In the genomic region with DNA sequence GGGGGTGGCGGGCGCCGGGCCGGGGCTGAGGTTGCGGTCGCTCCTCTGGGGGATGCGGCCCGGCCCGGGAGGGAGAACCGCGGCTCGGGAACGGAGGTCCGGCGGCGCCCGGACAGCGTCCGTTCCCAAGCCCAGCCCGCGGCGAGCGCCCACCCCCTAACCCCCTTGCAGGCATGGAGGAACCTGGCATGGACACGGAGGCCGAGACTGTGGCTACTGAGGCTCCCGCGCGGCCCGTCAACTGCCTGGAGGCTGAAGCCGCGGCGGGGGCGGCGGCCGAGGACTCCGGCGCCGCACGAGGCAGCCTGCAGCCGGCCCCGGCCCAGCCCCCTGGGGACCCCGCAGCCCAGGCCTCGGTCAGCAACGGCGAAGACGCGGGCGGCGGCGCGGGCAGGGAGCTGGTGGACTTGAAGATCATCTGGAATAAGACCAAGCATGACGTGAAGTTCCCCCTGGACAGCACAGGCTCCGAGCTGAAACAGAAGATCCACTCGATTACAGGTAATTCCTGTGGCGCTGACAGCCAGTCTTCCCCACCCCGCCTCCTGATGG, we compare ENCODE assay signal across 1 cellular context.
TF ChIP-seq lines count a peak whose summit lies in the region.

No MANE protein-coding gene starts in this region.

TF ChIP-seq in HepG2, 621 proteins besides CTCF, POLR2A, EP300 and RAD21 (continues in another document):
- TF ChIP-seq ZNF773 (CRISPR knock-in tag; IDR thresholded peaks at IDR 0.05; ENCODE audit: borderline replicate concordance), result 0 out of 2 replicates have a peak, but pooled peaks have one; percentile 11
- TF ChIP-seq, protein P1, sequence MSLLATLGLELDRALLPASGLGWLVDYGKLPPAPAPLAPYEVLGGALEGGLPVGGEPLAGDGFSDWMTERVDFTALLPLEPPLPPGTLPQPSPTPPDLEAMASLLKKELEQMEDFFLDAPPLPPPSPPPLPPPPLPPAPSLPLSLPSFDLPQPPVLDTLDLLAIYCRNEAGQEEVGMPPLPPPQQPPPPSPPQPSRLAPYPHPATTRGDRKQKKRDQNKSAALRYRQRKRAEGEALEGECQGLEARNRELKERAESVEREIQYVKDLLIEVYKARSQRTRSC (CRISPR knock-in tag; IDR thresholded peaks at IDR 0.05; ENCODE audit: low read depth), result no peak; the same call in 1 of the 2 replicates
- TF ChIP-seq, protein P2, sequence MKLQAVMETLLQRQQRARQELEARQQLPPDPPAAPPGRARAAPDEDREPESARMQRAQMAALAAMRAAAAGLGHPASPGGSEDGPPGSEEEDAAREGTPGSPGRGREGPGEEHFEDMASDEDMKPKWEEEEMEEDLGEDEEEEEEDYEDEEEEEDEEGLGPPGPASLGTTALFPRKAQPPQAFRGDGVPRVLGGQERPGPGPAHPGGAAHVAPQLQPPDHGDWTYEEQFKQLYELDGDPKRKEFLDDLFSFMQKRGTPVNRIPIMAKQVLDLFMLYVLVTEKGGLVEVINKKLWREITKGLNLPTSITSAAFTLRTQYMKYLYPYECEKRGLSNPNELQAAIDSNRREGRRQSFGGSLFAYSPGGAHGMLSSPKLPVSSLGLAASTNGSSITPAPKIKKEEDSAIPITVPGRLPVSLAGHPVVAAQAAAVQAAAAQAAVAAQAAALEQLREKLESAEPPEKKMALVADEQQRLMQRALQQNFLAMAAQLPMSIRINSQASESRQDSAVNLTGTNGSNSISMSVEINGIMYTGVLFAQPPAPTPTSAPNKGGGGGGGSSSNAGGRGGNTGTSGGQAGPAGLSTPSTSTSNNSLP (IDR thresholded peaks at IDR 0.05; ENCODE audit: low read depth, low read length), result no peak
- TF ChIP-seq ZNF788 (CRISPR knock-in tag; IDR thresholded peaks at IDR 0.05; ENCODE audit: borderline replicate concordance), result 0 out of 2 replicates have a peak, but pooled peaks have one; percentile 23
- TF ChIP-seq ZNF264 (CRISPR knock-in tag; IDR thresholded peaks at IDR 0.05), result peak; percentile 54; the same call in 1 of the 2 replicates
- no peak for TF ChIP-seq FOXK1 (CRISPR knock-in tag; IDR thresholded peaks at IDR 0.05; ENCODE audit: borderline replicate concordance, low read depth)
- TF ChIP-seq SNAPC2 (CRISPR knock-in tag; IDR thresholded peaks at IDR 0.05), result peak; percentile 43; the same call in 1 of the 2 replicates
- no peak for TF ChIP-seq HNF4G (IDR thresholded peaks at IDR 0.05; ENCODE audit: borderline replicate concordance, low read depth, low read length)
- 0 out of 2 replicates have a peak, but pooled peaks have one; percentile 8 for TF ChIP-seq HNF4G (CRISPR knock-in tag; IDR thresholded peaks at IDR 0.05; ENCODE audit: borderline replicate concordance, low read depth)
- TF ChIP-seq MAFF (IDR thresholded peaks at IDR 0.05; ENCODE audit: low read depth, low read length), result no peak
- TF ChIP-seq, protein P3, sequence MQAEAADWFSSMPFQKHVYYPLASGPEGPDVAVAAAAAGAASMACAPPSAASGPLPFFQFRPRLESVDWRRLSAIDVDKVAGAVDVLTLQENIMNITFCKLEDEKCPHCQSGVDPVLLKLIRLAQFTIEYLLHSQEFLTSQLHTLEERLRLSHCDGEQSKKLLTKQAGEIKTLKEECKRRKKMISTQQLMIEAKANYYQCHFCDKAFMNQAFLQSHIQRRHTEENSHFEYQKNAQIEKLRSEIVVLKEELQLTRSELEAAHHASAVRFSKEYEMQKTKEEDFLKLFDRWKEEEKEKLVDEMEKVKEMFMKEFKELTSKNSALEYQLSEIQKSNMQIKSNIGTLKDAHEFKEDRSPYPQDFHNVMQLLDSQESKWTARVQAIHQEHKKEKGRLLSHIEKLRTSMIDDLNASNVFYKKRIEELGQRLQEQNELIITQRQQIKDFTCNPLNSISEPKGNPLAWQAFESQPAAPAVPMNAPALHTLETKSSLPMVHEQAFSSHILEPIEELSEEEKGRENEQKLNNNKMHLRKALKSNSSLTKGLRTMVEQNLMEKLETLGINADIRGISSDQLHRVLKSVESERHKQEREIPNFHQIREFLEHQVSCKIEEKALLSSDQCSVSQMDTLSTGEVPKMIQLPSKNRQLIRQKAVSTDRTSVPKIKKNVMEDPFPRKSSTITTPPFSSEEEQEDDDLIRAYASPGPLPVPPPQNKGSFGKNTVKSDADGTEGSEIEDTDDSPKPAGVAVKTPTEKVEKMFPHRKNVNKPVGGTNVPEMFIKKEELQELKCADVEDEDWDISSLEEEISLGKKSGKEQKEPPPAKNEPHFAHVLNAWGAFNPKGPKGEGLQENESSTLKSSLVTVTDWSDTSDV (CRISPR knock-in tag; IDR thresholded peaks at IDR 0.05), result peak; percentile 37; the same call in 1 of the 2 replicates
- TF ChIP-seq NONO (IDR thresholded peaks at IDR 0.05), result no peak
- TF ChIP-seq NONO (CRISPR knock-in tag; conservative IDR thresholded peaks at IDR 0.05), result no peak
- no peak for TF ChIP-seq ONECUT2 (CRISPR knock-in tag; IDR thresholded peaks at IDR 0.05)
- TF ChIP-seq MZF1 (CRISPR knock-in tag; IDR thresholded peaks at IDR 0.05; ENCODE audit: borderline replicate concordance), result no peak
- TF ChIP-seq JUN (CRISPR knock-in tag; IDR thresholded peaks at IDR 0.05), result no peak
- TF ChIP-seq, protein P4, sequence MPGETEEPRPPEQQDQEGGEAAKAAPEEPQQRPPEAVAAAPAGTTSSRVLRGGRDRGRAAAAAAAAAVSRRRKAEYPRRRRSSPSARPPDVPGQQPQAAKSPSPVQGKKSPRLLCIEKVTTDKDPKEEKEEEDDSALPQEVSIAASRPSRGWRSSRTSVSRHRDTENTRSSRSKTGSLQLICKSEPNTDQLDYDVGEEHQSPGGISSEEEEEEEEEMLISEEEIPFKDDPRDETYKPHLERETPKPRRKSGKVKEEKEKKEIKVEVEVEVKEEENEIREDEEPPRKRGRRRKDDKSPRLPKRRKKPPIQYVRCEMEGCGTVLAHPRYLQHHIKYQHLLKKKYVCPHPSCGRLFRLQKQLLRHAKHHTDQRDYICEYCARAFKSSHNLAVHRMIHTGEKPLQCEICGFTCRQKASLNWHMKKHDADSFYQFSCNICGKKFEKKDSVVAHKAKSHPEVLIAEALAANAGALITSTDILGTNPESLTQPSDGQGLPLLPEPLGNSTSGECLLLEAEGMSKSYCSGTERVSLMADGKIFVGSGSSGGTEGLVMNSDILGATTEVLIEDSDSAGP (CRISPR knock-in tag; IDR thresholded peaks at IDR 0.05; ENCODE audit: borderline replicate concordance), result no peak; the same call in 1 of the 2 replicates
- no peak for TF ChIP-seq SIX4 (CRISPR knock-in tag; IDR thresholded peaks at IDR 0.05)
- TF ChIP-seq ZNF138 (CRISPR knock-in tag; IDR thresholded peaks at IDR 0.05; ENCODE audit: low read depth), result peak; percentile 89; the same call in 1 of the 2 replicates
- TF ChIP-seq, protein P5, sequence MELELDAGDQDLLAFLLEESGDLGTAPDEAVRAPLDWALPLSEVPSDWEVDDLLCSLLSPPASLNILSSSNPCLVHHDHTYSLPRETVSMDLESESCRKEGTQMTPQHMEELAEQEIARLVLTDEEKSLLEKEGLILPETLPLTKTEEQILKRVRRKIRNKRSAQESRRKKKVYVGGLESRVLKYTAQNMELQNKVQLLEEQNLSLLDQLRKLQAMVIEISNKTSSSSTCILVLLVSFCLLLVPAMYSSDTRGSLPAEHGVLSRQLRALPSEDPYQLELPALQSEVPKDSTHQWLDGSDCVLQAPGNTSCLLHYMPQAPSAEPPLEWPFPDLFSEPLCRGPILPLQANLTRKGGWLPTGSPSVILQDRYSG (CRISPR knock-in tag; IDR thresholded peaks at IDR 0.05), result peak; percentile 83; the same call in 1 of the 2 replicates
- TF ChIP-seq ZNF10 (CRISPR knock-in tag; IDR thresholded peaks at IDR 0.05; ENCODE audit: borderline replicate concordance, low read depth), result no peak
- TF ChIP-seq ELF4 (CRISPR knock-in tag; IDR thresholded peaks at IDR 0.05; ENCODE audit: borderline replicate concordance), result peak; percentile 12; the same call in 1 of the 2 replicates
- peak; percentile 29; the same call in 1 of the 2 replicates for TF ChIP-seq TOPORS (CRISPR knock-in tag; IDR thresholded peaks at IDR 0.05)
- no peak for TF ChIP-seq ZSCAN30 (CRISPR knock-in tag; IDR thresholded peaks at IDR 0.05)
- TF ChIP-seq TMF1 (CRISPR knock-in tag; IDR thresholded peaks at IDR 0.05; ENCODE audit: low read depth), result peak; percentile 65; the same call in 1 of the 2 replicates
- TF ChIP-seq, protein P6, sequence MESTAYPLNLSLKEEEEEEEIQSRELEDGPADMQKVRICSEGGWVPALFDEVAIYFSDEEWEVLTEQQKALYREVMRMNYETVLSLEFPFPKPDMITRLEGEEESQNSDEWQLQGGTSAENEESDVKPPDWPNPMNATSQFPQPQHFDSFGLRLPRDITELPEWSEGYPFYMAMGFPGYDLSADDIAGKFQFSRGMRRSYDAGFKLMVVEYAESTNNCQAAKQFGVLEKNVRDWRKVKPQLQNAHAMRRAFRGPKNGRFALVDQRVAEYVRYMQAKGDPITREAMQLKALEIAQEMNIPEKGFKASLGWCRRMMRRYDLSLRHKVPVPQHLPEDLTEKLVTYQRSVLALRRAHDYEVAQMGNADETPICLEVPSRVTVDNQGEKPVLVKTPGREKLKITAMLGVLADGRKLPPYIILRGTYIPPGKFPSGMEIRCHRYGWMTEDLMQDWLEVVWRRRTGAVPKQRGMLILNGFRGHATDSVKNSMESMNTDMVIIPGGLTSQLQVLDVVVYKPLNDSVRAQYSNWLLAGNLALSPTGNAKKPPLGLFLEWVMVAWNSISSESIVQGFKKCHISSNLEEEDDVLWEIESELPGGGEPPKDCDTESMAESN (CRISPR knock-in tag; conservative IDR thresholded peaks at IDR 0.05), result peak; percentile 35; the same call in 1 of the 2 replicates
- no peak for TF ChIP-seq HOXA7 (CRISPR knock-in tag; IDR thresholded peaks at IDR 0.05)
- TF ChIP-seq ZNF446 (CRISPR knock-in tag; IDR thresholded peaks at IDR 0.05), result peak; percentile 87; the same call in 1 of the 2 replicates
- peak; percentile 50; the same call in 1 of the 2 replicates for TF ChIP-seq HOXA5 (CRISPR knock-in tag; IDR thresholded peaks at IDR 0.05)
- TF ChIP-seq, protein P7, sequence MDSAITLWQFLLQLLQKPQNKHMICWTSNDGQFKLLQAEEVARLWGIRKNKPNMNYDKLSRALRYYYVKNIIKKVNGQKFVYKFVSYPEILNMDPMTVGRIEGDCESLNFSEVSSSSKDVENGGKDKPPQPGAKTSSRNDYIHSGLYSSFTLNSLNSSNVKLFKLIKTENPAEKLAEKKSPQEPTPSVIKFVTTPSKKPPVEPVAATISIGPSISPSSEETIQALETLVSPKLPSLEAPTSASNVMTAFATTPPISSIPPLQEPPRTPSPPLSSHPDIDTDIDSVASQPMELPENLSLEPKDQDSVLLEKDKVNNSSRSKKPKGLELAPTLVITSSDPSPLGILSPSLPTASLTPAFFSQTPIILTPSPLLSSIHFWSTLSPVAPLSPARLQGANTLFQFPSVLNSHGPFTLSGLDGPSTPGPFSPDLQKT (CRISPR knock-in tag; IDR thresholded peaks at IDR 0.05; ENCODE audit: borderline replicate concordance), result 0 out of 2 replicates have a peak, but pooled peaks have one; percentile 67
- TF ChIP-seq YEATS2 (CRISPR knock-in tag; IDR thresholded peaks at IDR 0.05; ENCODE audit: borderline replicate concordance), result no peak
- TF ChIP-seq, protein P8, sequence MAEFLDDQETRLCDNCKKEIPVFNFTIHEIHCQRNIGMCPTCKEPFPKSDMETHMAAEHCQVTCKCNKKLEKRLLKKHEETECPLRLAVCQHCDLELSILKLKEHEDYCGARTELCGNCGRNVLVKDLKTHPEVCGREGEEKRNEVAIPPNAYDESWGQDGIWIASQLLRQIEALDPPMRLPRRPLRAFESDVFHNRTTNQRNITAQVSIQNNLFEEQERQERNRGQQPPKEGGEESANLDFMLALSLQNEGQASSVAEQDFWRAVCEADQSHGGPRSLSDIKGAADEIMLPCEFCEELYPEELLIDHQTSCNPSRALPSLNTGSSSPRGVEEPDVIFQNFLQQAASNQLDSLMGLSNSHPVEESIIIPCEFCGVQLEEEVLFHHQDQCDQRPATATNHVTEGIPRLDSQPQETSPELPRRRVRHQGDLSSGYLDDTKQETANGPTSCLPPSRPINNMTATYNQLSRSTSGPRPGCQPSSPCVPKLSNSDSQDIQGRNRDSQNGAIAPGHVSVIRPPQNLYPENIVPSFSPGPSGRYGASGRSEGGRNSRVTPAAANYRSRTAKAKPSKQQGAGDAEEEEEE (CRISPR knock-in tag; IDR thresholded peaks at IDR 0.05; ENCODE audit: borderline replicate concordance), result peak; percentile 72; the same call in 1 of the 2 replicates
- TF ChIP-seq RARA (CRISPR knock-in tag; IDR thresholded peaks at IDR 0.05), result no peak
- TF ChIP-seq CBX2 (IDR thresholded peaks at IDR 0.05; ENCODE audit: low read depth, low read length), result no peak
- TF ChIP-seq CBX2 (CRISPR knock-in tag; IDR thresholded peaks at IDR 0.05; ENCODE audit: low read depth), result 0 out of 2 replicates have a peak, but pooled peaks have one; percentile 49
- no peak for TF ChIP-seq HDAC1 (CRISPR knock-in tag; IDR thresholded peaks at IDR 0.05)
- no peak for TF ChIP-seq HNRNPL (IDR thresholded peaks at IDR 0.05; ENCODE audit: low read depth, low read length)
- TF ChIP-seq, protein P9, sequence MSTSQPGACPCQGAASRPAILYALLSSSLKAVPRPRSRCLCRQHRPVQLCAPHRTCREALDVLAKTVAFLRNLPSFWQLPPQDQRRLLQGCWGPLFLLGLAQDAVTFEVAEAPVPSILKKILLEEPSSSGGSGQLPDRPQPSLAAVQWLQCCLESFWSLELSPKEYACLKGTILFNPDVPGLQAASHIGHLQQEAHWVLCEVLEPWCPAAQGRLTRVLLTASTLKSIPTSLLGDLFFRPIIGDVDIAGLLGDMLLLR (CRISPR knock-in tag; IDR thresholded peaks at IDR 0.05), result peak; percentile 75; the same call in 1 of the 2 replicates
- TF ChIP-seq, protein P10, sequence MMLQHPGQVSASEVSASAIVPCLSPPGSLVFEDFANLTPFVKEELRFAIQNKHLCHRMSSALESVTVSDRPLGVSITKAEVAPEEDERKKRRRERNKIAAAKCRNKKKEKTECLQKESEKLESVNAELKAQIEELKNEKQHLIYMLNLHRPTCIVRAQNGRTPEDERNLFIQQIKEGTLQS (CRISPR knock-in tag; IDR thresholded peaks at IDR 0.05), result no peak
- TF ChIP-seq TEAD2 (CRISPR knock-in tag; IDR thresholded peaks at IDR 0.05), result peak; percentile 22; the same call in 1 of the 2 replicates
- TF ChIP-seq, protein P11, sequence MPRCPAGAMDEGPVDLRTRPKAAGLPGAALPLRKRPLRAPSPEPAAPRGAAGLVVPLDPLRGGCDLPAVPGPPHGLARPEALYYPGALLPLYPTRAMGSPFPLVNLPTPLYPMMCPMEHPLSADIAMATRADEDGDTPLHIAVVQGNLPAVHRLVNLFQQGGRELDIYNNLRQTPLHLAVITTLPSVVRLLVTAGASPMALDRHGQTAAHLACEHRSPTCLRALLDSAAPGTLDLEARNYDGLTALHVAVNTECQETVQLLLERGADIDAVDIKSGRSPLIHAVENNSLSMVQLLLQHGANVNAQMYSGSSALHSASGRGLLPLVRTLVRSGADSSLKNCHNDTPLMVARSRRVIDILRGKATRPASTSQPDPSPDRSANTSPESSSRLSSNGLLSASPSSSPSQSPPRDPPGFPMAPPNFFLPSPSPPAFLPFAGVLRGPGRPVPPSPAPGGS (CRISPR knock-in tag; IDR thresholded peaks at IDR 0.05), result peak; percentile 93
- peak; percentile 93 for TF ChIP-seq ZNF563 (CRISPR knock-in tag; IDR thresholded peaks at IDR 0.05)
- TF ChIP-seq ZNF674 (CRISPR knock-in tag; IDR thresholded peaks at IDR 0.05; ENCODE audit: low read depth), result no peak
- peak; percentile 12; the same call in 1 of the 2 replicates for TF ChIP-seq TARDBP (CRISPR knock-in tag; IDR thresholded peaks at IDR 0.05)
- TF ChIP-seq ZNF883 (CRISPR knock-in tag; IDR thresholded peaks at IDR 0.05; ENCODE audit: not compliant biosample characterization), result no peak
- peak; percentile 54 for TF ChIP-seq AGO2 (optimal IDR thresholded peaks at IDR 0.05; ENCODE audit: low read depth, low read length)
